Comparison of ENCODE assay signal across 18 cellular contexts in genomic region chrX:118493653-118494297, GRCh38. TPM values are rescaled to one million over a fixed set of nuclear protein-coding genes. Genes with fewer than 3 reads are reported as not detected.
A peak's percentile ranks its signal among the peaks of the same experiment; 100 is the strongest.
DNase-seq lines count a peak whose midpoint lies in the region; ATAC-seq and TF ChIP-seq lines count a peak whose summit lies in the region.
"Had no signal": no experiment of that assay in that cellular context is flagged by ENCODE, and none has a peak within 500 bp of the region (broad histone marks: within the 10 kb centered on the region; RNA-seq: fewer than 3 reads in every experiment).

No MANE protein-coding gene starts in this region.

- no peak overlapping the region for H3K9ac ChIP-seq in GM23248

- peaks cover 1 to 19% (median 7%) of the 10 kb centered on the region in 4 donors for H3K4me1 Mint-ChIP-seq in CD4-positive, CD25-positive, alpha-beta regulatory T cell
- H3K4me1 Mint-ChIP-seq in activated naive CD8-positive, alpha-beta T cell treated with anti-CD3 and anti-CD28 coated beads, Interleukin-2, amount 50 U/mL, for 24 hours, result peaks cover 21% of the 10 kb centered on the region
- peaks cover 11 to 18% (median 15%) of the 10 kb centered on the region in 3 donors for H3K4me1 Mint-ChIP-seq in T-cell

- peak overlapping the region in 1 of 3 donors; percentile 87 for H3K27ac Mint-ChIP-seq in CD4-positive, CD25-positive, alpha-beta regulatory T cell
- H3K27ac Mint-ChIP-seq in activated naive CD8-positive, alpha-beta T cell treated with anti-CD3 and anti-CD28 coated beads, Interleukin-2, amount 50 U/mL, for 24 hours, result peak overlapping the region; percentile 86
- H3K27ac Mint-ChIP-seq in T-cell, result peak overlapping the region in 1 of 2 donors; percentile 43

- ATAC-seq in CD4-positive, CD25-positive, alpha-beta regulatory T cell (ENCODE audit: low read depth in 2 of 2), result no peak
- no peak for ATAC-seq in activated naive CD8-positive, alpha-beta T cell treated with anti-CD3 and anti-CD28 coated beads, Interleukin-2, amount 50 U/mL, for 24 hours
- ATAC-seq in GM18519 (IDR thresholded peaks at IDR 0.05; ENCODE audit: low FRiP score, unreplicated experiment), result no peak
- ATAC-seq in T-cell (replicated peaks in 1 of 4), result no peak
- no peak for ATAC-seq in Right ventricle myocardium superior (ENCODE audit: poor library complexity)
- ATAC-seq: A549 had no signal

- TF ChIP-seq CTCF in neutrophil (IDR thresholded peaks at IDR 0.05), result no peak

- H3K36me3 Mint-ChIP-seq in CD4-positive, CD25-positive, alpha-beta regulatory T cell, result no peaks in the 10 kb centered on the region
- H3K36me3 Mint-ChIP-seq in activated naive CD8-positive, alpha-beta T cell treated with anti-CD3 and anti-CD28 coated beads, Interleukin-2, amount 50 U/mL, for 24 hours (ENCODE audit: low read depth), result no peaks in the 10 kb centered on the region
- H3K36me3 Mint-ChIP-seq in T-cell, result peaks cover under 1% of the 10 kb centered on the region

- H3K79me2 ChIP-seq in GM23248 (ENCODE audit: insufficient read depth), result peaks cover 17% of the 10 kb centered on the region

- no peaks in the 10 kb centered on the region for H3K36me3 ChIP-seq in CD4-positive, CD25-positive, alpha-beta regulatory T cell (ENCODE audit: control insufficient read depth, insufficient read depth, low read length)
- H3K36me3 ChIP-seq in GM23248 (ENCODE audit: low read depth) (no peaks in the 10 kb centered on the region), neutrophil (no peaks in the 10 kb centered on the region)

- H2AFZ ChIP-seq in GM23248, result no peak overlapping the region
- H2AFZ ChIP-seq: PC-9 had no signal

- POLR2A ChIA-PET in T-cell (lab: Charles Lee), result interaction anchor here in 1 of 2 donors (0.6 kb wide), 2 partner anchors 9 to 37 kb away, joined by 3 read pairs; no protein-coding TSS in a partner anchor

- peak overlapping the region in 1 of 4 donors; percentile 47 for H3K4me3 Mint-ChIP-seq in CD4-positive, CD25-positive, alpha-beta regulatory T cell
- H3K4me3 Mint-ChIP-seq in activated naive CD8-positive, alpha-beta T cell treated with anti-CD3 and anti-CD28 coated beads, Interleukin-2, amount 50 U/mL, for 24 hours, result no peak overlapping the region
- no peak overlapping the region for H3K4me3 Mint-ChIP-seq in T-cell

- intact Hi-C loops in Right ventricle myocardium superior (cut with DNase I), result no loop called here

- H3K4me1 ChIP-seq in CD4-positive, CD25-positive, alpha-beta regulatory T cell (ENCODE audit: control insufficient read depth, insufficient read depth, low read length, poor library complexity, severe bottlenecking), result peaks cover 20% of the 10 kb centered on the region
- H3K4me1 ChIP-seq in GM23248 (ENCODE audit: insufficient read depth) (peaks cover 4% of the 10 kb centered on the region; the same call in 1 of the 2 replicates), neutrophil (ENCODE audit: control insufficient read depth in 1 of 2, insufficient read depth in 1 of 2, low read depth in 1 of 2, low read length in 1 of 2) (peaks cover 19 to 25% of the 10 kb centered on the region in 2 experiments)

- peaks cover 0 to 4% (median 0%) of the 10 kb centered on the region in 7 donors for H3K9me3 Mint-ChIP-seq in CD4-positive, CD25-positive, alpha-beta regulatory T cell
- no peaks in the 10 kb centered on the region for H3K9me3 Mint-ChIP-seq in activated naive CD8-positive, alpha-beta T cell treated with anti-CD3 and anti-CD28 coated beads, Interleukin-2, amount 50 U/mL, for 24 hours
- H3K9me3 Mint-ChIP-seq in T-cell, result no peaks in the 10 kb centered on the region

- no peaks in the 10 kb centered on the region for H4K20me1 ChIP-seq in GM23248 (ENCODE audit: insufficient read depth)

- no peaks in the 10 kb centered on the region for H3K9me2 ChIP-seq in GM23248 (ENCODE audit: insufficient read depth)

- peaks cover 6% of the 10 kb centered on the region for H3K27me3 Mint-ChIP-seq in CD4-positive, CD25-positive, alpha-beta regulatory T cell
- H3K27me3 Mint-ChIP-seq in activated naive CD8-positive, alpha-beta T cell treated with anti-CD3 and anti-CD28 coated beads, Interleukin-2, amount 50 U/mL, for 24 hours, result no peaks in the 10 kb centered on the region
- peaks cover 0 to 4% of the 10 kb centered on the region in 2 donors for H3K27me3 Mint-ChIP-seq in T-cell

- H3K4me2 ChIP-seq in GM23248 (ENCODE audit: unreplicated experiment), result no peak overlapping the region
- H3K4me2 ChIP-seq: A549, PC-9 had no signal

- H3F3A ChIP-seq in GM23248 (ENCODE audit: insufficient read depth), result peaks cover 5% of the 10 kb centered on the region; the same call in 1 of the 2 replicates

- in situ Hi-C loops in GM23248 (cut with MboI), result no loop called here

- no peak for DNase-seq in CD4-positive, CD25-positive, alpha-beta regulatory T cell
- DNase-seq in GM23248 (peak; percentile 6), T-cell (no peak), Right ventricle myocardium superior (no peak)
- DNase-seq in activated naive CD8-positive, alpha-beta T cell treated with anti-CD3 and anti-CD28 coated beads, Interleukin-2, amount 50 U/mL, for 24 hours, result no peak
- DNase-seq: Caco-2, DMS153, Karpas-422, MM.1S, NCI-H1092 treated with DMSO at 0.1 percent for 48 hours, NCI-H2081 treated with DMSO at 0.1 percent for 48 hours, NCI-H510A, NCI-H774, PC-9 had no signal

- 88 to 93% methylated on average over 3 of the region's 3 CpGs for whole genome bisulfite sequencing in GM23248 (ENCODE audit: low coverage in 1 of 2, low lambda C conversion rate in 2 of 2, missing lambda C conversion rate in 2 of 2), 2 experiments

- no peaks in the 10 kb centered on the region for H3K27me3 ChIP-seq in CD4-positive, CD25-positive, alpha-beta regulatory T cell (ENCODE audit: control insufficient read depth, insufficient read depth, low read length)
- no peaks in the 10 kb centered on the region for H3K27me3 ChIP-seq in GM23248 (replicated peaks; ENCODE audit: insufficient read depth)
- no peaks in the 10 kb centered on the region for H3K27me3 ChIP-seq in neutrophil

- no peaks in the 10 kb centered on the region for H3K9me3 ChIP-seq in CD4-positive, CD25-positive, alpha-beta regulatory T cell (ENCODE audit: control insufficient read depth in 2 of 2, low read length in 2 of 2)
- H3K9me3 ChIP-seq in GM23248 (ENCODE audit: low read depth) (no peaks in the 10 kb centered on the region), neutrophil (no peaks in the 10 kb centered on the region)
- H3K9me3 ChIP-seq: A549, Caco-2 had no signal

- H3K27ac ChIP-seq in CD4-positive, CD25-positive, alpha-beta regulatory T cell (ENCODE audit: insufficient read depth, low read length, poor library complexity, severe bottlenecking), result peak overlapping the region; percentile 88
- H3K27ac ChIP-seq in GM23248 (no peak overlapping the region), neutrophil (peak overlapping the region; percentile 97)
- H3K27ac ChIP-seq: C4-2B, PC-9 had no signal

- H3K4me3 ChIP-seq in CD4-positive, CD25-positive, alpha-beta regulatory T cell (ENCODE audit: low read depth, low read length), result no peak overlapping the region
- H3K4me3 ChIP-seq in GM23248 (no peak overlapping the region), neutrophil (ENCODE audit: low read depth in 1 of 2, low read length in 1 of 2) (no peak overlapping the region)
- H3K4me3 ChIP-seq: A549, PC-9 had no signal

- CTCF ChIA-PET in T-cell (lab: Charles Lee), result interaction anchor here in 1 of 2 donors (1.1 kb wide), 2 partner anchors 9 to 41 kb away, joined by 3 to 4 read pairs; no protein-coding TSS in a partner anchor

RNA-seq across cellular contexts. Expression of gene DOCK11, which starts 1.8 kb away (rescaled TPM):
- 126 TPM for total RNA-seq in CD4-positive, CD25-positive, alpha-beta regulatory T cell
- 10 to 100 TPM; 26.5 to 36.4 (median 31.8) TPM for polyA plus RNA-seq in CD4-positive, CD25-positive, alpha-beta regulatory T cell
- total RNA-seq in GM23248 (2014; rRNA removed; shearing (Covaris generic)), result 15.6 and 21.9 TPM in 2 replicates
- 9.8 and 11.7 TPM in 2 replicates for polyA plus RNA-seq in GM23248 (2016; fragmentation: Nextera tagmentation; extraction: Ambion mirVana)
- total RNA-seq in T-cell, result 100 to 1,000 TPM in 2 of 5 donors, 10 to 100 TPM in 3; 90.7 to 102 (median 94.5) TPM
- 4.2 TPM for total RNA-seq in Right ventricle myocardium superior
